ENCODE assay signal across 9 cellular contexts in genomic region chrX:45187731-45188130, GRCh38. TPM values are rescaled to one million over a fixed set of nuclear protein-coding genes. Genes with fewer than 3 reads are reported as not detected.
A peak's percentile ranks its signal among the peaks of the same experiment; 100 is the strongest.
DNase-seq lines count a peak whose midpoint lies in the region; ATAC-seq and TF ChIP-seq lines count a peak whose summit lies in the region.
"Had no signal": no experiment of that assay in that cellular context is flagged by ENCODE, and none has a peak within 500 bp of the region (broad histone marks: within the 10 kb centered on the region; RNA-seq: fewer than 3 reads in every experiment).

No MANE protein-coding gene starts in this region.

- no peaks in the 10 kb centered on the region for H3K79me2 ChIP-seq in fibroblast of lung (ENCODE audit: control insufficient read depth, insufficient read depth, low read length)

- no peaks in the 10 kb centered on the region for H3K36me3 Mint-ChIP-seq in T-helper 17 cell (ENCODE audit: low read depth)
- H3K36me3 Mint-ChIP-seq in mesothelial cell of epicardium, result no peaks in the 10 kb centered on the region

- H4K20me1 ChIP-seq in fibroblast of lung (ENCODE audit: control insufficient read depth, extremely low read depth, insufficient read depth, low read length), result no peaks in the 10 kb centered on the region

- H3K9me3 ChIP-seq in T-helper 17 cell (ENCODE audit: control insufficient read depth, low read length, poor library complexity, severe bottlenecking) (no peaks in the 10 kb centered on the region), fibroblast of lung (ENCODE audit: control insufficient read depth, insufficient read depth, low read depth, low read length) (no peaks in the 10 kb centered on the region)

- DNase-seq in DMS79 treated with DMSO at 0.1 percent for 48 hours (lab: John Stamatoyannopoulos, UW) (peak; percentile 30), DMS79 (lab: John Stamatoyannopoulos, UW) (no peak), T-helper 17 cell (no peak), fibroblast of lung (ENCODE audit: low read depth in 2 of 2) (peak in 1 of 2 donors; percentile 1), NCI-H526 (lab: John Stamatoyannopoulos, UW) (no peak), glomerular visceral epithelial cell (ENCODE audit: extremely low spot score) (no peak), mesothelial cell of epicardium (ENCODE audit: low spot score in 2 of 2, unreplicated experiment in 2 of 2) (no peak)

- no peak for ATAC-seq in T-helper 17 cell

- H3K27me3 ChIP-seq in fibroblast of lung (ENCODE audit: control insufficient read depth, insufficient read depth, low read length), result no peaks in the 10 kb centered on the region

- peak overlapping the region; percentile 97 for H2AFZ ChIP-seq in fibroblast of lung (ENCODE audit: low read length)

- peak overlapping the region; percentile 63 to 85 (median 67) for H3K4me3 ChIP-seq in fibroblast of lung (replicated peaks in 1 of 4; ENCODE audit: control extremely low read depth in 1 of 4, insufficient read depth in 1 of 4, low read depth in 3 of 4, low read length in 4 of 4)
- H3K4me3 ChIP-seq in skin epidermis, result peak overlapping the region in 5 of 7 experiments; percentile 10 to 40 (median 21)

- H3K27ac ChIP-seq in fibroblast of lung (ENCODE audit: insufficient read depth, low read length), result peak overlapping the region; percentile 4
- no peak overlapping the region for H3K27ac ChIP-seq in skin epidermis

- peaks cover 13% of the 10 kb centered on the region for H3K9me3 Mint-ChIP-seq in mesothelial cell of epicardium

- TF ChIP-seq CTCF in fibroblast of lung (conservative IDR thresholded peaks at IDR 0.05 in 1 of 2, IDR thresholded peaks at IDR 0.05 in 1 of 2; ENCODE audit: low read depth in 1 of 2, low read length in 2 of 2), result no peak
- no peak for TF ChIP-seq CTCF in mesothelial cell of epicardium (IDR thresholded peaks at IDR 0.05; ENCODE audit: unreplicated experiment)

- peak overlapping the region; percentile 80 for H3K4me2 ChIP-seq in fibroblast of lung (ENCODE audit: extremely low read depth, insufficient read depth, low read length)

- H3K9ac ChIP-seq in fibroblast of lung (ENCODE audit: insufficient read depth, low read length), result no peak overlapping the region

- H3K27ac Mint-ChIP-seq in T-helper 17 cell (peak overlapping the region; percentile 75), mesothelial cell of epicardium (no peak overlapping the region)

- no peaks in the 10 kb centered on the region for H3K36me3 ChIP-seq in fibroblast of lung (ENCODE audit: control insufficient read depth, insufficient read depth, low read length)

- H3K4me1 ChIP-seq in fibroblast of lung (ENCODE audit: control insufficient read depth, extremely low read depth, insufficient read depth, low read length), result no peaks in the 10 kb centered on the region

- peaks cover 5% of the 10 kb centered on the region for H3K4me1 Mint-ChIP-seq in T-helper 17 cell
- no peaks in the 10 kb centered on the region for H3K4me1 Mint-ChIP-seq in mesothelial cell of epicardium

- H3K27me3 Mint-ChIP-seq in T-helper 17 cell (no peaks in the 10 kb centered on the region), mesothelial cell of epicardium (ENCODE audit: low read depth) (no peaks in the 10 kb centered on the region)

- H3K4me3 Mint-ChIP-seq in T-helper 17 cell, result peak overlapping the region; percentile 90
- no peak overlapping the region for H3K4me3 Mint-ChIP-seq in mesothelial cell of epicardium

RNA-seq across cellular contexts. Expression of gene DIPK2B, which starts 12.9 kb away (rescaled TPM):
- total RNA-seq in T-helper 17 cell, result not detected
- total RNA-seq in fibroblast of lung, result not detected in 2 replicates
- not detected in 2 replicates for polyA plus RNA-seq in fibroblast of lung
- not detected in 2 replicates for polyA plus RNA-seq in fibroblast of lung (2012)
- not detected in 2 replicates for polyA minus RNA-seq in fibroblast of lung (ENCODE audit: low replicate concordance)
- not detected in 3 replicates for total RNA-seq in mesothelial cell of epicardium
- total RNA-seq: A172 had no signal
